In genomic region chr9:108933641-108934322, GRCh38 we compare ENCODE assay signal across 1 cellular context.
A peak's percentile ranks its signal among the peaks of the same experiment; 100 is the strongest.
TF ChIP-seq lines count a peak whose summit lies in the region.

Gene ELP1 (minus strand): TSS chr9:108934124. CDS start chr9:108931146, 2,978 bp downstream.

TF ChIP-seq in HepG2, 621 proteins besides CTCF, POLR2A, EP300 and RAD21 (continued from another document and continues in another):
- TF ChIP-seq ZNF362 (CRISPR knock-in tag; IDR thresholded peaks at IDR 0.05; ENCODE audit: borderline replicate concordance) (peak; percentile 35; the same call in 1 of the 2 replicates), E2F1 (CRISPR knock-in tag; IDR thresholded peaks at IDR 0.05) (peak; percentile 72), IRF2 (CRISPR knock-in tag; IDR thresholded peaks at IDR 0.05) (peak; percentile 62; the same call in 1 of the 2 replicates), KDM1A (CRISPR knock-in tag; IDR thresholded peaks at IDR 0.05) (0 out of 2 replicates have a peak, but pooled peaks have one; percentile 45), DMAP1 (CRISPR knock-in tag; IDR thresholded peaks at IDR 0.05) (peak; percentile 86; the same call in 1 of the 2 replicates), ZNF407 (CRISPR knock-in tag; IDR thresholded peaks at IDR 0.05; ENCODE audit: not compliant biosample characterization) (peak; percentile 84), ZNF558 (CRISPR knock-in tag; IDR thresholded peaks at IDR 0.05; ENCODE audit: borderline replicate concordance) (peak; percentile 69; the same call in 1 of the 2 replicates), ZNF7 (CRISPR knock-in tag; IDR thresholded peaks at IDR 0.05) (no peak), TSC22D2 (CRISPR knock-in tag; IDR thresholded peaks at IDR 0.05; ENCODE audit: borderline replicate concordance) (peak; percentile 86; the same call in 1 of the 2 replicates), MXI1 (IDR thresholded peaks at IDR 0.05; ENCODE audit: borderline replicate concordance, low read depth, low read length) (peak; percentile 58; the same call in 2 of the 3 replicates), PHF5A (CRISPR knock-in tag; IDR thresholded peaks at IDR 0.05; ENCODE audit: low read depth, unreplicated experiment) (no peak), ZBTB2 (CRISPR knock-in tag; IDR thresholded peaks at IDR 0.05; ENCODE audit: low read depth) (peak; percentile 59; the same call in 1 of the 2 replicates), GFI1 (CRISPR knock-in tag; IDR thresholded peaks at IDR 0.05; ENCODE audit: borderline replicate concordance) (peak; percentile 68; the same call in 1 of the 2 replicates), MAX (IDR thresholded peaks at IDR 0.05) (peak; percentile 82), SP140L (CRISPR knock-in tag; IDR thresholded peaks at IDR 0.05; ENCODE audit: borderline replicate concordance) (no peak), NRL (CRISPR knock-in tag; IDR thresholded peaks at IDR 0.05; ENCODE audit: borderline replicate concordance) (peak; percentile 70; the same call in 1 of the 2 replicates), FOXC1 (CRISPR knock-in tag; IDR thresholded peaks at IDR 0.05; ENCODE audit: borderline replicate concordance) (no peak), MBNL3 (CRISPR knock-in tag; conservative IDR thresholded peaks at IDR 0.05) (no peak), KLF13 (CRISPR knock-in tag; IDR thresholded peaks at IDR 0.05) (no peak), ZBTB37 (CRISPR knock-in tag; IDR thresholded peaks at IDR 0.05) (no peak), TERF1 (CRISPR knock-in tag; IDR thresholded peaks at IDR 0.05) (no peak), RARG (CRISPR knock-in tag; IDR thresholded peaks at IDR 0.05; ENCODE audit: low read depth) (0 out of 2 replicates have a peak, but pooled peaks have one; percentile 64), HNF1B (CRISPR knock-in tag; IDR thresholded peaks at IDR 0.05) (peak; percentile 70), ZNF800 (CRISPR knock-in tag; IDR thresholded peaks at IDR 0.05) (peak; percentile 94; the same call in 1 of the 2 replicates), ZNF562 (CRISPR knock-in tag; IDR thresholded peaks at IDR 0.05; ENCODE audit: borderline replicate concordance) (no peak), ZBTB43 (CRISPR knock-in tag; conservative IDR thresholded peaks at IDR 0.05) (peak; percentile 71; the same call in 1 of the 2 replicates), IRF1 (CRISPR knock-in tag; IDR thresholded peaks at IDR 0.05; ENCODE audit: low read depth) (no peak), FOXK2 (IDR thresholded peaks at IDR 0.05) (no peak), CHD2 (IDR thresholded peaks at IDR 0.05; ENCODE audit: low read depth, low read length) (no peak), BCL6 (CRISPR knock-in tag; IDR thresholded peaks at IDR 0.05) (peak; percentile 24; the same call in 1 of the 2 replicates)
